ENCODE assay signal across 1 cellular context in genomic region chr2:136362676-136363390, GRCh38.
TF ChIP-seq lines count a peak whose summit lies in the region.

No MANE protein-coding gene starts in this region.

TF ChIP-seq in GM12878, 131 proteins besides CTCF, POLR2A, EP300 and RAD21 (continued from another document):
- TF ChIP-seq E2F4 (IDR thresholded peaks at IDR 0.05; ENCODE audit: low read depth, low read length): no peak
- TF ChIP-seq MEF2A (IDR thresholded peaks at IDR 0.05; ENCODE audit: insufficient read depth, low read depth, low read length): 0 out of 2 replicates have a peak, but pooled peaks have one; percentile 33
- TF ChIP-seq PAX8 (IDR thresholded peaks at IDR 0.05): no peak
- TF ChIP-seq CBFB (IDR thresholded peaks at IDR 0.05; ENCODE audit: low read depth): peak; percentile 96
- no peak for TF ChIP-seq CEBPZ (IDR thresholded peaks at IDR 0.05; ENCODE audit: low read depth, low read length)
- TF ChIP-seq BCLAF1 (IDR thresholded peaks at IDR 0.05): no peak
- TF ChIP-seq HSF1 (IDR thresholded peaks at IDR 0.05; ENCODE audit: low read depth, low read length): no peak
- TF ChIP-seq FOXM1 (IDR thresholded peaks at IDR 0.05; ENCODE audit: low read depth, low read length): peak; percentile 92; the same call in 1 of the 2 replicates
- no peak for TF ChIP-seq NR2C1 (IDR thresholded peaks at IDR 0.05)
- TF ChIP-seq BCL11A (IDR thresholded peaks at IDR 0.05; ENCODE audit: low read depth, low read length): peak; percentile 96
- no peak for TF ChIP-seq NR2C2 (IDR thresholded peaks at IDR 0.05; ENCODE audit: borderline replicate concordance, control insufficient read depth, insufficient read length, low read depth)
- no peak for TF ChIP-seq CUX1 (IDR thresholded peaks at IDR 0.05; ENCODE audit: insufficient replicate concordance, low read depth, low read length)
- peak; percentile 93 for TF ChIP-seq DPF2 (IDR thresholded peaks at IDR 0.05)
- TF ChIP-seq TARDBP (IDR thresholded peaks at IDR 0.05; ENCODE audit: borderline replicate concordance): no peak
- TF ChIP-seq SRF (IDR thresholded peaks at IDR 0.05; ENCODE audit: low read depth in 2 of 2, low read length in 2 of 2): no peak
- no peak for TF ChIP-seq ZZZ3 (IDR thresholded peaks at IDR 0.05; ENCODE audit: control insufficient read depth, insufficient read length, low read depth)
- TF ChIP-seq EGR1 (IDR thresholded peaks at IDR 0.05; ENCODE audit: borderline replicate concordance in 1 of 2, low read depth in 2 of 2, low read length in 2 of 2): no peak
- peak; percentile 74 for TF ChIP-seq NR2F1 (conservative IDR thresholded peaks at IDR 0.05)
- TF ChIP-seq REST (IDR thresholded peaks at IDR 0.05; ENCODE audit: low read depth, low read length): no peak
- TF ChIP-seq EZH2 (IDR thresholded peaks at IDR 0.05; ENCODE audit: borderline replicate concordance, control insufficient read depth, low read depth, low read length): no peak
- 0 out of 2 replicates have a peak, but pooled peaks have one; percentile 20 for TF ChIP-seq SMARCA5 (IDR thresholded peaks at IDR 0.05)
- peak; percentile 96 for TF ChIP-seq NFIC (IDR thresholded peaks at IDR 0.05; ENCODE audit: low read depth, low read length)
- no peak for TF ChIP-seq ZNF24 (IDR thresholded peaks at IDR 0.05)
- TF ChIP-seq BACH1 (IDR thresholded peaks at IDR 0.05; ENCODE audit: borderline replicate concordance): peak; percentile 71; the same call in 1 of the 2 replicates
- no peak for TF ChIP-seq RCOR1 (conservative IDR thresholded peaks at IDR 0.05; ENCODE audit: low read depth, low read length)
- TF ChIP-seq HCFC1 (IDR thresholded peaks at IDR 0.05; ENCODE audit: low read length): no peak
- peak; percentile 95 for TF ChIP-seq IRF4 (IDR thresholded peaks at IDR 0.05; ENCODE audit: low read depth, low read length)
- no peak for TF ChIP-seq SPI1 (IDR thresholded peaks at IDR 0.05; ENCODE audit: borderline replicate concordance, insufficient read depth, low read depth, low read length)
- no peak for TF ChIP-seq FOXK2 (IDR thresholded peaks at IDR 0.05)
- TF ChIP-seq CBX5 (IDR thresholded peaks at IDR 0.05; ENCODE audit: low read depth): no peak
- TF ChIP-seq RAD51 (IDR thresholded peaks at IDR 0.05): no peak
- no peak for TF ChIP-seq SUPT20H (IDR thresholded peaks at IDR 0.05; ENCODE audit: borderline replicate concordance, control insufficient read depth, low read depth, low read length)
- TF ChIP-seq TCF12 (IDR thresholded peaks at IDR 0.05; ENCODE audit: low read depth, low read length): peak; percentile 77
- TF ChIP-seq GATAD2B (conservative IDR thresholded peaks at IDR 0.05; ENCODE audit: low read depth): no peak
- peak; percentile 44; the same call in 1 of the 2 replicates for TF ChIP-seq CREB1 (IDR thresholded peaks at IDR 0.05; ENCODE audit: low read depth)
- no peak for TF ChIP-seq ZNF622 (IDR thresholded peaks at IDR 0.05)
- no peak for TF ChIP-seq ASH2L (IDR thresholded peaks at IDR 0.05; ENCODE audit: borderline replicate concordance, low read depth)
- TF ChIP-seq IKZF2 (IDR thresholded peaks at IDR 0.05): peak; percentile 64 to 89; a peak in 3 of 4 replicates
- no peak for TF ChIP-seq ZBTB33 (IDR thresholded peaks at IDR 0.05)
- peak; percentile 88 for TF ChIP-seq EED (IDR thresholded peaks at IDR 0.05; ENCODE audit: low read depth)
- no peak for TF ChIP-seq SIN3A (IDR thresholded peaks at IDR 0.05; ENCODE audit: low read depth, low read length)
TF ChIP-seq in GM12878: peak in this region for 39.
